ENCODE assay signal across 8 cellular contexts in genomic region chr2:207531024-207531411, GRCh38. TPM values are rescaled to one million over a fixed set of nuclear protein-coding genes. Genes with fewer than 3 reads are reported as not detected.
DNase-seq lines count a peak whose midpoint lies in the region; ATAC-seq and TF ChIP-seq lines count a peak whose summit lies in the region.

No MANE protein-coding gene starts in this region.

- H4K20me1 ChIP-seq in GM23248 (ENCODE audit: insufficient read depth) = no peaks in the 10 kb centered on the region
- no peaks in the 10 kb centered on the region for H4K20me1 ChIP-seq in fibroblast of lung (ENCODE audit: control insufficient read depth, extremely low read depth, insufficient read depth, low read length)

- H3F3A ChIP-seq in GM23248 (ENCODE audit: insufficient read depth) = peaks cover 15% of the 10 kb centered on the region

- H3K4me3 ChIP-seq in GM23248 (peak overlapping the region; percentile 100), fibroblast of lung (replicated peaks in 1 of 4; ENCODE audit: control extremely low read depth in 1 of 4, insufficient read depth in 1 of 4, low read depth in 3 of 4, low read length in 4 of 4) (peak overlapping the region; percentile 63 to 90 (median 78)), psoas muscle (peak overlapping the region; percentile 85)

- H2AFZ ChIP-seq in GM23248 (no peak overlapping the region), fibroblast of lung (ENCODE audit: low read length) (no peak overlapping the region)

- H3K79me2 ChIP-seq in GM23248 (ENCODE audit: insufficient read depth) = peaks cover 71% of the 10 kb centered on the region
- H3K79me2 ChIP-seq in fibroblast of lung (ENCODE audit: control insufficient read depth, insufficient read depth, low read length) = peaks cover 54% of the 10 kb centered on the region

- H3K9ac ChIP-seq in GM23248 = peak overlapping the region; percentile 99
- peak overlapping the region; percentile 90 for H3K9ac ChIP-seq in fibroblast of lung (ENCODE audit: insufficient read depth, low read length)

- H3K9me3 ChIP-seq in GM23248 (ENCODE audit: low read depth) = no peaks in the 10 kb centered on the region
- H3K9me3 ChIP-seq in fibroblast of lung (ENCODE audit: control insufficient read depth, insufficient read depth, low read depth, low read length) = no peaks in the 10 kb centered on the region
- no peaks in the 10 kb centered on the region for H3K9me3 ChIP-seq in psoas muscle

- ATAC-seq in psoas muscle (no peak), HG02588 (IDR thresholded peaks at IDR 0.05; ENCODE audit: unreplicated experiment) (no peak)

- H3K4me2 ChIP-seq in GM23248 (ENCODE audit: unreplicated experiment) = peak overlapping the region; percentile 91
- H3K4me2 ChIP-seq in fibroblast of lung (ENCODE audit: extremely low read depth, insufficient read depth, low read length) = peak overlapping the region; percentile 85

- in situ Hi-C loops in ACHN (cut with HindIII; ENCODE audit: low pct_ligation_motif_present, low pct_unique_long_range_greater_than_20kb, low sequenced_read_pairs) (no loop called here), GM23248 (cut with MboI) (no loop called here)

- no peak for TF ChIP-seq CTCF in VCaP (conservative IDR thresholded peaks at IDR 0.05)
- no peak for TF ChIP-seq CTCF in fibroblast of lung (conservative IDR thresholded peaks at IDR 0.05 in 1 of 2, IDR thresholded peaks at IDR 0.05 in 1 of 2; ENCODE audit: low read depth in 1 of 2, low read length in 2 of 2)
- TF ChIP-seq CTCF in psoas muscle (IDR thresholded peaks at IDR 0.05) = no peak

- intact Hi-C loops in psoas muscle (cut with DNase I) = loop anchor here in 1 of 2 donors (5.0 kb wide), 2 partner anchors 36 to 181 kb away; partner anchors contain the start of gene CCNYL1

- H3K27ac ChIP-seq in GM23248 (peak overlapping the region; percentile 96), VCaP (peak overlapping the region; percentile 94), fibroblast of lung (ENCODE audit: insufficient read depth, low read length) (peak overlapping the region; percentile 87), psoas muscle (peak overlapping the region; percentile 91)

- H3K9me2 ChIP-seq in GM23248 (ENCODE audit: insufficient read depth) = no peaks in the 10 kb centered on the region

- H3K4me1 ChIP-seq in GM23248 (ENCODE audit: insufficient read depth) (peaks cover 51% of the 10 kb centered on the region), fibroblast of lung (ENCODE audit: control insufficient read depth, extremely low read depth, insufficient read depth, low read length) (no peaks in the 10 kb centered on the region), psoas muscle (peaks cover 43% of the 10 kb centered on the region)

- no peaks in the 10 kb centered on the region for H3K27me3 ChIP-seq in GM23248 (replicated peaks; ENCODE audit: insufficient read depth)
- H3K27me3 ChIP-seq in fibroblast of lung (ENCODE audit: control insufficient read depth, insufficient read depth, low read length) = no peaks in the 10 kb centered on the region
- H3K27me3 ChIP-seq in psoas muscle (ENCODE audit: insufficient read depth in 3 of 3, low read length in 2 of 3) = no peaks in the 10 kb centered on the region

- H3K36me3 ChIP-seq in GM23248 (ENCODE audit: low read depth) = no peaks in the 10 kb centered on the region
- H3K36me3 ChIP-seq in fibroblast of lung (ENCODE audit: control insufficient read depth, insufficient read depth, low read length) = no peaks in the 10 kb centered on the region
- H3K36me3 ChIP-seq in psoas muscle (ENCODE audit: insufficient read depth in 1 of 2, low read depth in 1 of 2) = no peaks in the 10 kb centered on the region

- WGBS in GM23248 (ENCODE audit: low coverage in 1 of 2, low lambda C conversion rate in 2 of 2, missing lambda C conversion rate in 2 of 2), 2 experiments = 1 to 3% methylated on average over 11 of the region's 11 CpGs
- 0 to 1% (median 0%) methylated on average over 11 of the region's 11 CpGs for WGBS in psoas muscle, 3 donors

- DNase-seq in ACHN = peak; percentile 51
- peak; percentile 44 for DNase-seq in GM23248
- DNase-seq in fibroblast of lung (ENCODE audit: low read depth in 2 of 2) = peak; percentile 25 to 35
- no peak for DNase-seq in psoas muscle
- no peak for DNase-seq in HuH-7.5 (ENCODE audit: low spot score)
- DNase-seq in activated gamma-delta T cell treated with Interleukin-2 at 50 U/mL for 16 hours = no peak

RNA-seq across cellular contexts. Expression of gene CREB1, which starts 1.3 kb away (rescaled TPM):
- total RNA-seq in GM23248 (2014; rRNA removed; shearing (Covaris generic)) = 44.5 and 71.8 TPM in 2 replicates
- polyA plus RNA-seq in GM23248 (2016; fragmentation: Nextera tagmentation; extraction: Ambion mirVana) (35.9 and 37.7 TPM in 2 replicates), fibroblast of lung (34.3 and 37.7 TPM in 2 replicates), psoas muscle (10 to 100 TPM in 1 of 3 donors, 1 to 10 TPM in 2; 3.5 to 10.2 (median 5.1) TPM)
- total RNA-seq in fibroblast of lung (33.1 and 47.4 TPM in 2 replicates), psoas muscle (10 to 100 TPM; 18.4 to 27.9 (median 22.9) TPM)
- polyA plus RNA-seq in fibroblast of lung (2012) = 26.8 and 27.5 TPM in 2 replicates
- polyA minus RNA-seq in fibroblast of lung (ENCODE audit: low replicate concordance) = 33.3 and 119 TPM in 2 replicates

Comparison
In these comparisons a context has a peak if more than half of its experiments do, and no peak if none do; other contexts are left out.
1. DNase-seq: peak in ACHN (single experiment), GM23248 (single experiment) and fibroblast of lung (2 of 2); none in psoas muscle (0 of 2), HuH-7.5 (single experiment) and activated gamma-delta T cell treated with Interleukin-2 at 50 U/mL for 16 hours (single experiment).
2. Peak in every context shown above with its lines, with median percentiles within 50 percentile points of each other: H3K27ac ChIP-seq and H3K4me3 ChIP-seq.